ENCODE assay signal across 22 cellular contexts in genomic region chr16:84557059-84557458, GRCh38. TPM values are rescaled to one million over a fixed set of nuclear protein-coding genes. Genes with fewer than 3 reads are reported as not detected.
DNase-seq lines count a peak whose midpoint lies in the region; FAIRE-seq and TF ChIP-seq lines count a peak whose summit lies in the region.
"Had no signal": no experiment of that assay in that cellular context is flagged by ENCODE, and none has a peak within 500 bp of the region (broad histone marks: within the 10 kb centered on the region; RNA-seq: fewer than 3 reads in every experiment).

No MANE protein-coding gene starts in this region.

- H3K4me1 ChIP-seq in OCI-LY3 (ENCODE audit: low read length) (peaks cover 29% of the 10 kb centered on the region), MM.1S (ENCODE audit: low read length) (no peaks in the 10 kb centered on the region)

- no peaks in the 10 kb centered on the region for H4K20me1 ChIP-seq in OCI-LY3 (ENCODE audit: insufficient read depth, low read length)
- H4K20me1 ChIP-seq in MM.1S (ENCODE audit: insufficient read depth, low read length): no peaks in the 10 kb centered on the region
- H4K20me1 ChIP-seq: BLaER1 had no signal

- intact Hi-C loops in activated naive CD4-positive, alpha-beta T cell treated with anti-CD3 and anti-CD28 coated beads for 36 hours (cut with micrococcal nuclease): no loop called here
- intact Hi-C loops in activated CD4-positive, alpha-beta T cell treated with anti-CD3 and anti-CD28 coated beads, Interleukin-2, amount 10 ng/mL, durations not matched to agents 24 days and 14 days (cut with micrococcal nuclease): no loop called here

- TF ChIP-seq CTCF in OCI-LY3 (IDR thresholded peaks at IDR 0.05; ENCODE audit: low read depth, low read length): no peak
- TF ChIP-seq CTCF in mesothelial cell of epicardium (IDR thresholded peaks at IDR 0.05; ENCODE audit: unreplicated experiment): no peak
- no peak for TF ChIP-seq CTCF in MM.1S (IDR thresholded peaks at IDR 0.05; ENCODE audit: low read length)

- H3K27ac ChIP-seq in OCI-LY3 (ENCODE audit: low read length) (no peak overlapping the region), MM.1S (ENCODE audit: low read length) (no peak overlapping the region)
- H3K27ac ChIP-seq: 22Rv1, BLaER1 had no signal

- H3K27me3 Mint-ChIP-seq in activated naive CD4-positive, alpha-beta T cell treated with anti-CD3 and anti-CD28 coated beads, Interleukin-2, amount 10 ng/mL, durations not matched to agents 7 days and 5 days: no peaks in the 10 kb centered on the region
- H3K27me3 Mint-ChIP-seq in activated naive CD4-positive, alpha-beta T cell treated with anti-CD3 and anti-CD28 coated beads for 36 hours (ENCODE audit: low read depth): no peaks in the 10 kb centered on the region
- no peaks in the 10 kb centered on the region for H3K27me3 Mint-ChIP-seq in mesothelial cell of epicardium (ENCODE audit: low read depth)
- no peaks in the 10 kb centered on the region for H3K27me3 Mint-ChIP-seq in activated CD4-positive, alpha-beta T cell treated with anti-CD3 and anti-CD28 coated beads, Interleukin-2, amount 10 ng/mL, durations not matched to agents 24 days and 14 days
- H3K27me3 Mint-ChIP-seq: CD4-positive, alpha-beta memory T cell had no signal

- H3K36me3 ChIP-seq in OCI-LY3 (replicated peaks; ENCODE audit: low read depth, low read length): peaks cover 10% of the 10 kb centered on the region
- H3K36me3 ChIP-seq in MM.1S (replicated peaks; ENCODE audit: insufficient read depth, low read length): no peaks in the 10 kb centered on the region
- H3K36me3 ChIP-seq: BLaER1 had no signal

- peaks cover 42% of the 10 kb centered on the region for H3K4me1 Mint-ChIP-seq in activated naive CD4-positive, alpha-beta T cell treated with anti-CD3 and anti-CD28 coated beads, Interleukin-2, amount 10 ng/mL, durations not matched to agents 7 days and 5 days
- peaks cover 33% of the 10 kb centered on the region for H3K4me1 Mint-ChIP-seq in activated naive CD4-positive, alpha-beta T cell treated with anti-CD3 and anti-CD28 coated beads for 36 hours (ENCODE audit: low read depth)
- H3K4me1 Mint-ChIP-seq in mesothelial cell of epicardium: peaks cover 22% of the 10 kb centered on the region
- peaks cover 34% of the 10 kb centered on the region for H3K4me1 Mint-ChIP-seq in activated CD4-positive, alpha-beta T cell treated with anti-CD3 and anti-CD28 coated beads, Interleukin-2, amount 10 ng/mL, durations not matched to agents 24 days and 14 days

- H2AFZ ChIP-seq in OCI-LY3 (ENCODE audit: low read depth, low read length): no peak overlapping the region
- H2AFZ ChIP-seq in MM.1S (ENCODE audit: low read length): no peak overlapping the region

- DNase-seq in activated naive CD4-positive, alpha-beta T cell treated with anti-CD3 and anti-CD28 coated beads, Interleukin-2, amount 10 ng/mL, durations not matched to agents 7 days and 5 days: no peak
- no peak for DNase-seq in activated naive CD4-positive, alpha-beta T cell treated with anti-CD3 and anti-CD28 coated beads for 36 hours
- DNase-seq in mesothelial cell of epicardium (ENCODE audit: low spot score in 2 of 2, unreplicated experiment in 2 of 2) (no peak), frontal cortex (ENCODE audit: low spot score in 2 of 2) (no peak), MM.1S (no peak), COR-L47 (lab: John Stamatoyannopoulos, UW) (no peak)
- no peak for DNase-seq in activated CD4-positive, alpha-beta T cell treated with anti-CD3 and anti-CD28 coated beads, Interleukin-2, amount 10 ng/mL, durations not matched to agents 24 days and 14 days
- DNase-seq: CD4-positive, alpha-beta memory T cell; DMS 273 treated with DMSO at 0.1 percent for 48 hours; DMS53; DND-41; HCEC 1CT; HFFc6; IMR-90 had no signal

- H3K79me2 ChIP-seq in OCI-LY3 (ENCODE audit: low read length): peaks cover 3% of the 10 kb centered on the region; the same call in 1 of the 2 replicates
- no peaks in the 10 kb centered on the region for H3K79me2 ChIP-seq in MM.1S (ENCODE audit: low read length)

- peaks cover 23% of the 10 kb centered on the region for H3K36me3 Mint-ChIP-seq in activated naive CD4-positive, alpha-beta T cell treated with anti-CD3 and anti-CD28 coated beads, Interleukin-2, amount 10 ng/mL, durations not matched to agents 7 days and 5 days
- peaks cover 7% of the 10 kb centered on the region for H3K36me3 Mint-ChIP-seq in activated naive CD4-positive, alpha-beta T cell treated with anti-CD3 and anti-CD28 coated beads for 36 hours (ENCODE audit: low read depth)
- no peaks in the 10 kb centered on the region for H3K36me3 Mint-ChIP-seq in mesothelial cell of epicardium
- H3K36me3 Mint-ChIP-seq in activated CD4-positive, alpha-beta T cell treated with anti-CD3 and anti-CD28 coated beads, Interleukin-2, amount 10 ng/mL, durations not matched to agents 24 days and 14 days (ENCODE audit: low read depth): peaks cover 6% of the 10 kb centered on the region

- H3K9me3 ChIP-seq in OCI-LY3 (ENCODE audit: insufficient read depth, low read length) (no peaks in the 10 kb centered on the region), MM.1S (replicated peaks; ENCODE audit: insufficient read depth, low read length) (no peaks in the 10 kb centered on the region)
- H3K9me3 ChIP-seq: BLaER1 had no signal

- no peak overlapping the region for H3K9ac ChIP-seq in OCI-LY3 (ENCODE audit: low read length)
- H3K9ac ChIP-seq in MM.1S (ENCODE audit: low read length): no peak overlapping the region
- H3K9ac ChIP-seq: BLaER1 had no signal

- peak overlapping the region; percentile 45 for H3K27ac Mint-ChIP-seq in activated naive CD4-positive, alpha-beta T cell treated with anti-CD3 and anti-CD28 coated beads, Interleukin-2, amount 10 ng/mL, durations not matched to agents 7 days and 5 days
- H3K27ac Mint-ChIP-seq in activated naive CD4-positive, alpha-beta T cell treated with anti-CD3 and anti-CD28 coated beads for 36 hours: no peak overlapping the region
- peak overlapping the region; percentile 56 for H3K27ac Mint-ChIP-seq in mesothelial cell of epicardium
- H3K27ac Mint-ChIP-seq in activated CD4-positive, alpha-beta T cell treated with anti-CD3 and anti-CD28 coated beads, Interleukin-2, amount 10 ng/mL, durations not matched to agents 24 days and 14 days: no peak overlapping the region
- H3K27ac Mint-ChIP-seq: CD14-positive monocyte, HFFc6 had no signal

- no peak overlapping the region for H3K4me3 ChIP-seq in OCI-LY3 (ENCODE audit: low read length)
- H3K4me3 ChIP-seq in MM.1S (ENCODE audit: low read length): no peak overlapping the region
- H3K4me3 ChIP-seq: BLaER1, K562 had no signal

- H3K27me3 ChIP-seq in OCI-LY3 (ENCODE audit: low read depth, low read length) (no peaks in the 10 kb centered on the region), MM.1S (replicated peaks; ENCODE audit: insufficient read depth, low read length) (no peaks in the 10 kb centered on the region)
- H3K27me3 ChIP-seq: BLaER1 had no signal

- H3K9me3 Mint-ChIP-seq in activated naive CD4-positive, alpha-beta T cell treated with anti-CD3 and anti-CD28 coated beads, Interleukin-2, amount 10 ng/mL, durations not matched to agents 7 days and 5 days: no peaks in the 10 kb centered on the region
- no peaks in the 10 kb centered on the region for H3K9me3 Mint-ChIP-seq in activated naive CD4-positive, alpha-beta T cell treated with anti-CD3 and anti-CD28 coated beads for 36 hours
- H3K9me3 Mint-ChIP-seq in mesothelial cell of epicardium: no peaks in the 10 kb centered on the region
- no peaks in the 10 kb centered on the region for H3K9me3 Mint-ChIP-seq in activated CD4-positive, alpha-beta T cell treated with anti-CD3 and anti-CD28 coated beads, Interleukin-2, amount 10 ng/mL, durations not matched to agents 24 days and 14 days
- H3K9me3 Mint-ChIP-seq: CD14-positive monocyte; CD4-positive, alpha-beta memory T cell; HFFc6 had no signal

- CTCF ChIA-PET in activated naive CD4-positive, alpha-beta T cell treated with anti-CD3 and anti-CD28 coated beads, Interleukin-2, amount 10 ng/mL, durations not matched to agents 7 days and 5 days (lab: Charles Lee): interaction anchor here (1.4 kb wide), 1 partner anchor 46 kb away, joined by 3 read pairs; no protein-coding TSS in a partner anchor
- CTCF ChIA-PET in activated naive CD4-positive, alpha-beta T cell treated with anti-CD3 and anti-CD28 coated beads for 36 hours (lab: Charles Lee): no interaction called here

- H3K9me2 ChIP-seq in MM.1S (replicated peaks; ENCODE audit: insufficient read depth, low read length): no peaks in the 10 kb centered on the region

- H3F3A ChIP-seq in MM.1S (ENCODE audit: insufficient read depth, low read length): no peaks in the 10 kb centered on the region

- peak overlapping the region; percentile 13; the same call in 1 of the 2 replicates for H3K4me2 ChIP-seq in OCI-LY3 (ENCODE audit: low read length)
- no peak overlapping the region for H3K4me2 ChIP-seq in MM.1S (ENCODE audit: low read depth, low read length)
- H3K4me2 ChIP-seq: BLaER1 had no signal

- no peak overlapping the region for H3K4me3 Mint-ChIP-seq in activated naive CD4-positive, alpha-beta T cell treated with anti-CD3 and anti-CD28 coated beads, Interleukin-2, amount 10 ng/mL, durations not matched to agents 7 days and 5 days
- no peak overlapping the region for H3K4me3 Mint-ChIP-seq in activated naive CD4-positive, alpha-beta T cell treated with anti-CD3 and anti-CD28 coated beads for 36 hours
- no peak overlapping the region for H3K4me3 Mint-ChIP-seq in mesothelial cell of epicardium
- H3K4me3 Mint-ChIP-seq in activated CD4-positive, alpha-beta T cell treated with anti-CD3 and anti-CD28 coated beads, Interleukin-2, amount 10 ng/mL, durations not matched to agents 24 days and 14 days: no peak overlapping the region
- H3K4me3 Mint-ChIP-seq: CD14-positive monocyte; CD4-positive, alpha-beta memory T cell; HFFc6 had no signal

- no peak for FAIRE-seq in frontal cortex (lab: Jason Lieb, UNC)
- FAIRE-seq: G401.6, GM12891, HTR-8/SVneo, K562 had no signal

RNA-seq across cellular contexts. Expression of gene MEAK7, which starts 52.6 kb away (rescaled TPM):
- total RNA-seq in activated naive CD4-positive, alpha-beta T cell treated with anti-CD3 and anti-CD28 coated beads for 36 hours: 1 to 10 TPM; 6.3 to 7.0 TPM
- 37.9 to 42.7 TPM (median 39.6 TPM) in 3 replicates for total RNA-seq in mesothelial cell of epicardium
- total RNA-seq in frontal cortex: 8.2 TPM
- total RNA-seq in activated CD4-positive, alpha-beta T cell treated with anti-CD3 and anti-CD28 coated beads, Interleukin-2, amount 10 ng/mL, durations not matched to agents 24 days and 14 days: 11.7 and 12.5 TPM in 2 replicates

Comparison
In these comparisons a context has a peak if more than half of its experiments do, and no peak if none do; other contexts are left out.
1. H3K27ac Mint-ChIP-seq: peak in activated naive CD4-positive, alpha-beta T cell treated with anti-CD3 and anti-CD28 coated beads, Interleukin-2, amount 10 ng/mL, durations not matched to agents 7 days and 5 days (single experiment) and mesothelial cell of epicardium (single experiment); none in activated naive CD4-positive, alpha-beta T cell treated with anti-CD3 and anti-CD28 coated beads for 36 hours (single experiment) and activated CD4-positive, alpha-beta T cell treated with anti-CD3 and anti-CD28 coated beads, Interleukin-2, amount 10 ng/mL, durations not matched to agents 24 days and 14 days (single experiment).